Comparison of ENCODE assay signal across 8 cellular contexts in the genomic region with DNA sequence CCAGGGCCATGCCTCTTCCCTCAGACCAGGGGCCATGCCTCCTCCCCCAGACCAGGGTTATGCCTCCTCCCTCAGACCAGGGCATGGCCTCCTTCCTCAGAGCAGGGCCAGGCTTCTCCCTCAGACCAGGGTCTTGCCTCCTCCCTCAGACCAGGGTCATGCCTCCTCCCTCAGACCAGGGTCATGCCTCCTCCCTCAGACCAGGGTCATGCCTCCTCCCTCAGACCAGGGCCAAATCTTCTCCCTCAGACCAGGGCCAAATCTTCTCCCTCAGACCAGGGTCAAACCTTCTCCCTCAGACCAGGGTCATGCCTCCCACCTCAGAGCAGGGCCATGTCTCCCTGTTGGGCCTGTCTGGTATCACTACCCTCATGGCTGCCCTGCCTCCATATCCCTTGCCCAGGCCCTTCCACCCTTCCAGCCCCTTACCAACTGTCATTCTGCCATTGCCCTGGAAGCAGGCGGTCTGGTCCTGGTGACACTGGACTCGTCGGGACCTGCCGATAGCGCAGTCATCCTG. TPM values are rescaled to one million over a fixed set of nuclear protein-coding genes. Genes with fewer than 3 reads are reported as not detected.
DNase-seq lines count a peak whose midpoint lies in the region; ATAC-seq and TF ChIP-seq lines count a peak whose summit lies in the region.

No MANE protein-coding gene starts in this region.

- no peaks in the 10 kb centered on the region for H3K9me3 ChIP-seq in A673 (ENCODE audit: low read depth, low read length, poor library complexity, severe bottlenecking)
- H3K9me3 ChIP-seq in HUES48 (ENCODE audit: control insufficient read depth, insufficient read depth, low read length): no peaks in the 10 kb centered on the region

- H3K27me3 ChIP-seq in A673 (replicated peaks; ENCODE audit: insufficient read depth, low read depth, low read length, poor library complexity) (peaks cover 5% of the 10 kb centered on the region), HUES48 (ENCODE audit: control insufficient read depth, insufficient read depth, low read length) (peaks cover 57% of the 10 kb centered on the region)

- H3K4me1 Mint-ChIP-seq in dendritic cell treated with granulocyte-macrophage colony-stimulating factor and Interleukin-4, amounts not matched to agents 40 ng/mL and 50 ng/mL, for 4 days (ENCODE audit: low read depth): peaks cover 40% of the 10 kb centered on the region
- peaks cover 16 to 19% (median 18%) of the 10 kb centered on the region in 3 donors for H3K4me1 Mint-ChIP-seq in naive B cell

- H3K4me3 Mint-ChIP-seq in dendritic cell treated with granulocyte-macrophage colony-stimulating factor and Interleukin-4, amounts not matched to agents 40 ng/mL and 50 ng/mL, for 4 days: peak overlapping the region; percentile 74
- peak overlapping the region; percentile 20 to 83 (median 75) for H3K4me3 Mint-ChIP-seq in naive B cell

- intact Hi-C loops in A673 (cut with micrococcal nuclease; ENCODE audit: unreplicated experiment): no loop called here
- intact Hi-C loops in dendritic cell treated with granulocyte-macrophage colony-stimulating factor and Interleukin-4, amounts not matched to agents 40 ng/mL and 50 ng/mL, for 4 days (cut with micrococcal nuclease): no loop called here

- CTCF ChIA-PET in A673 (lab: Charles Lee): no interaction called here

- peaks cover 63% of the 10 kb centered on the region for H3K27me3 Mint-ChIP-seq in dendritic cell treated with granulocyte-macrophage colony-stimulating factor and Interleukin-4, amounts not matched to agents 40 ng/mL and 50 ng/mL, for 4 days
- H3K27me3 Mint-ChIP-seq in naive B cell: peaks cover 18 to 84% (median 77%) of the 10 kb centered on the region in 3 donors

- no peak for TF ChIP-seq CTCF in A673 (conservative IDR thresholded peaks at IDR 0.05; ENCODE audit: low read depth, low read length)

- ATAC-seq in naive B cell (ENCODE audit: low read depth in 2 of 2): no peak

- H3K9me3 Mint-ChIP-seq in dendritic cell treated with granulocyte-macrophage colony-stimulating factor and Interleukin-4, amounts not matched to agents 40 ng/mL and 50 ng/mL, for 4 days: no peaks in the 10 kb centered on the region
- H3K9me3 Mint-ChIP-seq in naive B cell: peaks cover 0 to 11% (median 6%) of the 10 kb centered on the region in 7 donors

- POLR2A ChIA-PET in A673 (lab: Charles Lee; ENCODE audit: low non-redundant PET): interaction anchor here (0.6 kb wide), 1 partner anchor 43 kb away, joined by 5 read pairs; a partner anchor contains a TSS

- H3K27ac Mint-ChIP-seq in dendritic cell treated with granulocyte-macrophage colony-stimulating factor and Interleukin-4, amounts not matched to agents 40 ng/mL and 50 ng/mL, for 4 days: no peak overlapping the region
- H3K27ac Mint-ChIP-seq in naive B cell: peak overlapping the region in 1 of 6 donors; percentile 67

- H3K9ac ChIP-seq in HUES48 (ENCODE audit: low read depth, low read length): no peak overlapping the region

- no peak overlapping the region for H3K27ac ChIP-seq in A673 (ENCODE audit: low read depth, low read length, poor library complexity, severe bottlenecking)
- no peak overlapping the region for H3K27ac ChIP-seq in HUES48 (ENCODE audit: low read depth, low read length)

- H3K4me1 ChIP-seq in A673 (ENCODE audit: insufficient read depth, low read length, poor library complexity, severe bottlenecking): no peaks in the 10 kb centered on the region
- no peaks in the 10 kb centered on the region; the same call in 1 of the 2 replicates for H3K4me1 ChIP-seq in HUES48 (ENCODE audit: control insufficient read depth, insufficient read depth, low read length)

- H3K36me3 ChIP-seq in A673 (ENCODE audit: insufficient read depth, low read length, poor library complexity, severe bottlenecking): no peaks in the 10 kb centered on the region
- no peaks in the 10 kb centered on the region for H3K36me3 ChIP-seq in HUES48 (ENCODE audit: control insufficient read depth, insufficient read depth, low read length)

- no peaks in the 10 kb centered on the region for H3K36me3 Mint-ChIP-seq in dendritic cell treated with granulocyte-macrophage colony-stimulating factor and Interleukin-4, amounts not matched to agents 40 ng/mL and 50 ng/mL, for 4 days (ENCODE audit: low read depth)
- peaks cover 0 to 7% of the 10 kb centered on the region in 2 donors for H3K36me3 Mint-ChIP-seq in naive B cell

- H3K4me3 ChIP-seq in A673 (ENCODE audit: low read depth, low read length, poor library complexity, severe bottlenecking) (peak overlapping the region; percentile 40), HUES48 (ENCODE audit: low read depth, low read length) (peak overlapping the region; percentile 86)

- BruUV-seq in A673 (replicated peaks; lab: Mats Ljungman, UMichigan): no TSS peak

- DNase-seq in A673 (ENCODE audit: low spot score) (no peak), naive B cell (no peak), inferior parietal cortex (ENCODE audit: extremely low spot score) (no peak), NCI-H1105 (lab: John Stamatoyannopoulos, UW) (no peak)
- DNase-seq in stimulated activated naive CD4-positive, alpha-beta T cell treated with Interleukin-2 at 50 U/mL for 16 hours (lab: John Stamatoyannopoulos, UW): no peak
- no peak for DNase-seq in activated CD4-positive, CD25-positive, alpha-beta regulatory T cell (lab: John Stamatoyannopoulos, UW)

RNA-seq across cellular contexts. Expression of a gene that starts 4.2 kb away (rescaled TPM):
- total RNA-seq in A673 (2021): not detected in 2 replicates
- polyA plus RNA-seq in naive B cell (ENCODE audit: low read depth in 6 of 6): under 1 TPM in 2 of 6 donors, not detected in 4; 0.28 to 0.65 TPM

RNA-seq across cellular contexts. Expression of a gene that starts 17.3 kb away (rescaled TPM):
- total RNA-seq in A673 (2021): 0.20 TPM in 1 of 2 replicates, not detected in the other
- 10 to 100 TPM in 4 of 6 donors, 1 to 10 TPM in 2; 9.7 to 17.2 (median 10.3) TPM for polyA plus RNA-seq in naive B cell (ENCODE audit: low read depth in 6 of 6)

RNA-seq across cellular contexts. Expression of a gene that starts 29.0 kb away (rescaled TPM):
- 9.4 and 9.7 TPM in 2 replicates for total RNA-seq in A673 (2021)
- 1 to 10 TPM in 5 of 6 donors, not detected in 1; 2.0 to 6.4 (median 5.5) TPM for polyA plus RNA-seq in naive B cell (ENCODE audit: low read depth in 6 of 6)

RNA-seq across cellular contexts. Expression of a gene that starts 43.3 kb away (rescaled TPM):
- 78.8 and 90.6 TPM in 2 replicates for total RNA-seq in A673 (2021)
- 10 to 100 TPM in 2 of 6 donors, 1 to 10 TPM in 4; 2.7 to 13.0 (median 8.2) TPM for polyA plus RNA-seq in naive B cell (ENCODE audit: low read depth in 6 of 6)
